1 cellular context compared by ENCODE assay signal in genomic region chr12:70241845-70242244, GRCh38.
TF ChIP-seq lines count a peak whose summit lies in the region.

No MANE protein-coding gene starts in this region.

TF ChIP-seq in HCT116, 20 proteins besides CTCF, POLR2A, EP300 and RAD21 (continued from another document):
- TF ChIP-seq EZH2phosphoT487 (IDR thresholded peaks at IDR 0.05; ENCODE audit: borderline replicate concordance) (no peak), FOSL1 (IDR thresholded peaks at IDR 0.05; ENCODE audit: low read depth) (no peak), ELF1 (IDR thresholded peaks at IDR 0.05; ENCODE audit: borderline replicate concordance, low read depth) (no peak), SP1 (IDR thresholded peaks at IDR 0.05; ENCODE audit: low read depth) (no peak), EGR1 (IDR thresholded peaks at IDR 0.05; ENCODE audit: low read depth) (no peak), CBX3 (IDR thresholded peaks at IDR 0.05; ENCODE audit: low read depth) (no peak), SIN3A (IDR thresholded peaks at IDR 0.05; ENCODE audit: low read depth) (no peak), SRF (IDR thresholded peaks at IDR 0.05; ENCODE audit: low read depth) (no peak), ZNF274 (IDR thresholded peaks at IDR 0.05; ENCODE audit: low read depth, low read length) (no peak), CEBPB (IDR thresholded peaks at IDR 0.05; ENCODE audit: low read depth) (no peak), ZFX (IDR thresholded peaks at IDR 0.05) (no peak), MAX (IDR thresholded peaks at IDR 0.05) (no peak), JUND (IDR thresholded peaks at IDR 0.05) (no peak), TCF7L2 (IDR thresholded peaks at IDR 0.05; ENCODE audit: borderline replicate concordance, extremely low read depth, insufficient read depth, insufficient read length) (no peak)
- TF ChIP-seq, protein P1, sequence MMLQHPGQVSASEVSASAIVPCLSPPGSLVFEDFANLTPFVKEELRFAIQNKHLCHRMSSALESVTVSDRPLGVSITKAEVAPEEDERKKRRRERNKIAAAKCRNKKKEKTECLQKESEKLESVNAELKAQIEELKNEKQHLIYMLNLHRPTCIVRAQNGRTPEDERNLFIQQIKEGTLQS (IDR thresholded peaks at IDR 0.05) = no peak
